In the genomic region with DNA sequence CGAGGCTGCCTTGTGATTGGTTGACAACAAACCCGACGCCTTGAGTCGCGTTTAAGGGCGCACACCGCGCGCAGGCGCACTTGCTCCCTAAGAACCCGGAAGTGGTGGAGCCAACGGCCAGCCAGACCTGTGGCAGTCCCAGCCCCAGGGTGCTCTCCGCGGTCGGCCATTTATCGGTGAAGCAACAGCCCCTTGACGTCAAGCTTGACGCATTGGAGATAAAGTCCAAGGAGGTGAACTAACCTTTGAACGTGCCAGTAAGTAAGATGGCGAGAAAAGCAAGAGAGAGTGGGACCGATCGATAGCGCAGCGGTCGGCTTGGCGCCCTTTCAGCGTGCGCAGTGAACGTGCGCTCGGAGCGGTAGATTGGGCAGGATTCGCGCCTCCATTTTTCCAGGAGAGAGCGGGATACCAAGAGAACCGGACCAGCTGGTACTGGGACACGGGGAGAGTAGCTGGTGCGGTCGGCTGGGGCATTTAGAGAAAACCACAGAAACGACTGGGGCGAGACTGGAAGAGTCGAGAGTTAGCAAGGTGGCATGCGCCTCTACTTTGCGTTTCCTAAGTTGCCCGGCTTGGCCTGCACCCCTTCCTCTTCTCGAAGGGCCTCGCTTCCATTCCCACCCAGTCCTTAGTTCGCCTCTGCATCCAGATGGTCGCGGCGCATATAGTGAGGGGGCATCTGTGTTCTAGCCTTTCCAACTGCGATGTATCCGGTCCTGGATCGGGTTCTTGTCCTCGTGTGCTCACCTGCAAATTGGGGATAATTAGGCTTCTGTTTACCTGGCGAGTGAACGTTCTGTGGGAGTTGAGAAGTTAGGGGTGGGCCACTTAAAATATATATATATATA, we compare ENCODE assay signal across 7 cellular contexts. TPM values are rescaled to one million over a fixed set of nuclear protein-coding genes. Genes with fewer than 3 reads are reported as not detected.
A peak's percentile ranks its signal among the peaks of the same experiment; 100 is the strongest.
DNase-seq lines count a peak whose midpoint lies in the region; ATAC-seq, FAIRE-seq and TF ChIP-seq lines count a peak whose summit lies in the region.

A gene (plus strand): TSS at position 364 of the 851 bp plus-strand sequence. CDS start 2,908 bp downstream, outside the sequence.

- H3K27ac ChIP-seq in body of pancreas = peak within 1 kb of the TSS; percentile 75 to 89 (median 84)
- H3K27ac ChIP-seq in gastrocnemius medialis = peak within 1 kb of the TSS; percentile 86 to 94 (median 90)

- H3K4me1 ChIP-seq in body of pancreas (peaks cover 19% of the 10 kb centered on the region), gastrocnemius medialis (peaks cover 22 to 23% of the 10 kb centered on the region in 2 donors)

- DNase-seq in NCI-H2107 treated with DMSO at 0.1 percent for 48 hours (lab: John Stamatoyannopoulos, UW; ENCODE audit: unreplicated experiment) (peak; percentile 90), body of pancreas (peak; percentile 99 to 100 (median 99)), iPS DF 4.7 (ENCODE audit: extremely low read depth, low spot score) (peak; percentile 92), gastrocnemius medialis (peak; percentile 98 to 100)

- H3K36me3 ChIP-seq in body of pancreas (replicated peaks in 1 of 2; ENCODE audit: insufficient read depth in 1 of 2, low read depth in 2 of 2) (peaks cover 0 to 18% of the 10 kb centered on the region in 2 donors), gastrocnemius medialis (peaks cover 8 to 22% of the 10 kb centered on the region in 2 donors)

- WGBS in body of pancreas, 2 donors = 0 to 1% methylated on average over 46 to 57 of the region's 57 CpGs

- H3K27me3 ChIP-seq in body of pancreas (no peaks in the 10 kb centered on the region), gastrocnemius medialis (no peaks in the 10 kb centered on the region)

- H3K9me3 ChIP-seq in body of pancreas (no peaks in the 10 kb centered on the region), gastrocnemius medialis (no peaks in the 10 kb centered on the region)

- peak; percentile 93 for FAIRE-seq in TTC549 (lab: Jason Lieb, UNC)

- H3K4me3 ChIP-seq in body of pancreas (peak within 1 kb of the TSS; percentile 77 to 85), gastrocnemius medialis (peak within 1 kb of the TSS; percentile 82 to 97 (median 86))

- peak in 2 of 3 donors; percentile 58 to 66 for TF ChIP-seq POLR2A in body of pancreas (IDR thresholded peaks at IDR 0.05)
- peak; percentile 37 to 52 for TF ChIP-seq POLR2A in gastrocnemius medialis (IDR thresholded peaks at IDR 0.05)

- in situ Hi-C loops in gastrocnemius medialis (cut with MboI; ENCODE audit: low sequenced_read_pairs in 4 of 4) = loop anchor here in 2 of 4 donors (10.0 to 25.0 kb wide), 2 partner anchors 82 to 1320 kb away; a partner anchor contains a TSS

- no peak for TF ChIP-seq CTCF in body of pancreas (IDR thresholded peaks at IDR 0.05)
- no peak for TF ChIP-seq CTCF in gastrocnemius medialis (IDR thresholded peaks at IDR 0.05 in 4 of 5, conservative IDR thresholded peaks at IDR 0.05 in 1 of 5)

- intact Hi-C loops in body of pancreas (cut with DNase I) = no loop called here
- intact Hi-C loops in gastrocnemius medialis (cut with DNase I; ENCODE audit: low total_unique reads) = loop anchor here (1.0 kb wide), 2 partner anchors 34 to 76 kb away; a partner anchor contains a TSS

- ATAC-seq in GM18520 (IDR thresholded peaks at IDR 0.05; ENCODE audit: unreplicated experiment) = peak; percentile 95
- peak; percentile 93 for ATAC-seq in HG03064 (IDR thresholded peaks at IDR 0.05; ENCODE audit: low read depth, unreplicated experiment)
- ATAC-seq in body of pancreas = peak; percentile 97
- ATAC-seq in gastrocnemius medialis = peak; percentile 96 to 98

RNA-seq across cellular contexts. Expression of the gene that starts here (rescaled TPM):
- total RNA-seq in body of pancreas (10 to 100 TPM; 12.2 to 14.5 TPM), gastrocnemius medialis (10 to 100 TPM; 14.2 to 23.2 (median 18.9) TPM)

Comparison
In these comparisons a context has a peak if more than half of its experiments do, and no peak if none do; other contexts are left out.
1. Peak in every context shown above with its lines: DNase-seq, ATAC-seq, H3K4me3 ChIP-seq and H3K27ac ChIP-seq.